In genomic region chr16:28608867-28609596, GRCh38 we compare ENCODE assay signal across 10 cellular contexts. TPM values are rescaled to one million over a fixed set of nuclear protein-coding genes. Genes with fewer than 3 reads are reported as not detected.
DNase-seq lines count a peak whose midpoint lies in the region; ATAC-seq and TF ChIP-seq lines count a peak whose summit lies in the region.
"Not testable (repeated sequence)": the region's sequence is repeated elsewhere in the genome, so short reads cannot be mapped to it uniquely, and the experiment has no call there.
"Had no signal": no experiment of that assay in that cellular context is flagged by ENCODE, and none has a peak within 500 bp of the region (broad histone marks: within the 10 kb centered on the region; RNA-seq: fewer than 3 reads in every experiment).

No MANE protein-coding gene starts in this region.

- intact Hi-C loops in ascending aorta (cut with DNase I); esophagus muscularis mucosa (cut with DNase I); sciatic nerve (cut with DNase I): not testable (repeated sequence)

- peak overlapping the region; percentile 62 for H3K9ac ChIP-seq in mucosa of stomach (ENCODE audit: low read length)

- H3K27ac ChIP-seq in C4-2B (peak overlapping the region; percentile 1; the same call in 1 of the 2 replicates), esophagus muscularis mucosa (replicated peaks in 1 of 4) (peak overlapping the region in 3 of 4 donors; percentile 28 to 55 (median 45)), tibial nerve (peak overlapping the region in 2 of 4 donors; percentile 73 to 75)
- not testable (repeated sequence) for H3K27ac ChIP-seq in ascending aorta

- H3K9me3 ChIP-seq in T-helper 17 cell (ENCODE audit: control insufficient read depth, low read length, poor library complexity, severe bottlenecking); ascending aorta; esophagus muscularis mucosa; mucosa of stomach (ENCODE audit: control insufficient read depth, low read length); tibial nerve: not testable (repeated sequence)

- TF ChIP-seq POLR2A in esophagus muscularis mucosa (IDR thresholded peaks at IDR 0.05; ENCODE audit: low read depth); tibial nerve (IDR thresholded peaks at IDR 0.05): not testable (repeated sequence)

- not testable (repeated sequence) for ATAC-seq in T-helper 17 cell
- ATAC-seq in sciatic nerve, result peak; percentile 31

- not testable (repeated sequence) for H3K27me3 ChIP-seq in ascending aorta; esophagus muscularis mucosa; mucosa of stomach (ENCODE audit: control insufficient read depth, insufficient read depth, low read length); tibial nerve

- H3K27me3 Mint-ChIP-seq in T-helper 17 cell, result not testable (repeated sequence)

- not testable (repeated sequence) for H3K4me1 ChIP-seq in ascending aorta
- peaks cover 18 to 23% (median 19%) of the 10 kb centered on the region in 4 donors for H3K4me1 ChIP-seq in esophagus muscularis mucosa
- peaks cover 22% of the 10 kb centered on the region for H3K4me1 ChIP-seq in mucosa of stomach (ENCODE audit: control insufficient read depth, insufficient read depth, low read length)
- H3K4me1 ChIP-seq in tibial nerve, result peaks cover 0 to 22% (median 3%) of the 10 kb centered on the region in 4 donors

- WGBS in esophagus muscularis mucosa, result 78% methylated on average over 9 of the region's 11 CpGs
- WGBS in tibial nerve, 2 donors, result 70 to 71% methylated on average over 8 to 11 of the region's 11 CpGs

- DNase-seq in T-helper 17 cell; ascending aorta (ENCODE audit: low spot score in 2 of 2); sciatic nerve (ENCODE audit: low spot score): not testable (repeated sequence)
- DNase-seq in esophagus muscularis mucosa (ENCODE audit: extremely low spot score), result peak; percentile 91
- peak; percentile 45 for DNase-seq in islet precursor cell
- DNase-seq in tibial nerve (ENCODE audit: low spot score in 2 of 2), result peak in 1 of 2 donors; percentile 3

- H3K27ac Mint-ChIP-seq in T-helper 17 cell, result peak overlapping the region; percentile 49

- peak overlapping the region; percentile 34 to 44 for H3K4me3 ChIP-seq in ascending aorta
- peak overlapping the region; percentile 38 to 52 (median 42) for H3K4me3 ChIP-seq in esophagus muscularis mucosa
- H3K4me3 ChIP-seq in mucosa of stomach (ENCODE audit: low read length), result peak overlapping the region; percentile 21
- H3K4me3 ChIP-seq in tibial nerve, result peak overlapping the region; percentile 22 to 53 (median 25)

- not testable (repeated sequence) for TF ChIP-seq CTCF in C4-2B (conservative IDR thresholded peaks at IDR 0.05); ascending aorta (IDR thresholded peaks at IDR 0.05); esophagus muscularis mucosa (IDR thresholded peaks at IDR 0.05); tibial nerve (IDR thresholded peaks at IDR 0.05)

- TF ChIP-seq EP300 in esophagus muscularis mucosa (IDR thresholded peaks at IDR 0.05); tibial nerve (IDR thresholded peaks at IDR 0.05): not testable (repeated sequence)

- peaks cover 15% of the 10 kb centered on the region for H3K4me1 Mint-ChIP-seq in T-helper 17 cell

- not testable (repeated sequence) for H3K36me3 ChIP-seq in ascending aorta; mucosa of stomach (ENCODE audit: control insufficient read depth, insufficient read depth, low read length)
- H3K36me3 ChIP-seq in esophagus muscularis mucosa (peaks cover 0 to 23% (median 8%) of the 10 kb centered on the region in 4 donors), tibial nerve (peaks cover 0 to 43% (median 0%) of the 10 kb centered on the region in 3 donors)

- peak overlapping the region; percentile 25 for H3K4me3 Mint-ChIP-seq in T-helper 17 cell

- H3K36me3 Mint-ChIP-seq in T-helper 17 cell (ENCODE audit: low read depth), result not testable (repeated sequence)

RNA-seq across cellular contexts. Expression of gene SULT1A1, which starts 0.8 kb away (rescaled TPM):
- 10 to 100 TPM; 10.6 to 14.4 TPM for total RNA-seq in T-helper 17 cell
- 46.2 TPM for total RNA-seq in ascending aorta
- total RNA-seq in esophagus muscularis mucosa, result 10 to 100 TPM; 10.4 to 22.0 (median 16.7) TPM
- total RNA-seq in sciatic nerve, result 40.0 TPM
- 10 to 100 TPM; 30.9 to 59.8 (median 43.7) TPM for total RNA-seq in tibial nerve

RNA-seq across cellular contexts. Expression of gene SULT1A2, which starts 12.2 kb away (rescaled TPM):
- total RNA-seq in T-helper 17 cell (under 1 TPM in 1 of 2 donors, not detected in 1; 0.22 TPM), ascending aorta (4.3 TPM), esophagus muscularis mucosa (1 to 10 TPM in 2 of 4 donors, under 1 TPM in 1, not detected in 1; 0.97 to 1.8 (median 1.3) TPM), sciatic nerve (4.5 TPM), tibial nerve (10 to 100 TPM in 1 of 4 donors, 1 to 10 TPM in 2, not detected in 1; 2.4 to 11.8 (median 6.1) TPM)
- total RNA-seq: neural crest cell had no signal

RNA-seq across cellular contexts. Expression of gene NPIPB8, which starts 28.8 kb away (rescaled TPM):
- total RNA-seq in T-helper 17 cell, result 1 to 10 TPM in 1 of 2 donors, not detected in 1; 1.2 TPM
- not detected for total RNA-seq in ascending aorta
- not detected for total RNA-seq in esophagus muscularis mucosa
- 7.5 TPM for total RNA-seq in sciatic nerve
- 1 to 10 TPM in 2 of 4 donors, not detected in 2; 1.3 to 2.4 TPM for total RNA-seq in tibial nerve
- total RNA-seq: activated T-helper 17 cell treated with anti-CD3 and anti-CD28 coated beads, Interleukin-2, amount 50 U/mL, for 72 hours; neural crest cell had no signal

RNA-seq across cellular contexts. Expression of gene SGF29, which starts 55.3 kb away (rescaled TPM):
- total RNA-seq in T-helper 17 cell (10 to 100 TPM; 49.7 to 53.7 TPM), ascending aorta (14.0 TPM), esophagus muscularis mucosa (10 to 100 TPM; 33.2 to 43.4 (median 39.9) TPM), sciatic nerve (30.9 TPM), tibial nerve (10 to 100 TPM; 31.9 to 52.1 (median 36.1) TPM)
